In the genomic region with DNA sequence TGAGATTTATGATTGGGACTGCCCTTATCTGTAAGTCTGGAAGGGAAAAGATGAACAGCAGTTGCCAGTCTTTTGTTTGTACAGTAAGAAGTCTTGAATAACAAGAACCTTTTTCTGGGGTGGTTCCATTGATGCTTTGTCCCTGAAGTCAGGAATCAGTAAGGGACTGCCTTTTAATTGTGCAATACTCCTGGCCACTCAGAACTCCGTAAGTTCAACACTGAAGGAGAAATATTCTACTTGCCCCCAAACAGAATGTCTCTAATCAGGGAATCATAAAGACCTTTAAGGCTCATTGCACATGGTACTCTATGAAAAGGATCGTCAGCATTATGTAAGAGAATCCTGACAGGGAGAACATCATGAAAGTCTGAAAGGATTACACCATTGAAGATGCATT, we compare ENCODE assay signal across 16 cellular contexts.
DNase-seq lines count a peak whose midpoint lies in the region; ATAC-seq, FAIRE-seq and TF ChIP-seq lines count a peak whose summit lies in the region.
"Had no signal": no experiment of that assay in that cellular context is flagged by ENCODE, and none has a peak within 500 bp of the region (broad histone marks: within the 10 kb centered on the region; RNA-seq: fewer than 3 reads in every experiment).

No MANE protein-coding gene starts in this region.

- FAIRE-seq in HepG2 (lab: Jason Lieb, UNC), result no peak
- peak; percentile 43 for FAIRE-seq in bronchial epithelial cell (lab: Jason Lieb, UNC)

- no peak overlapping the region for H3K56ac ChIP-seq in mesendoderm (ENCODE audit: low read length)

- H3K9me3 ChIP-seq in HepG2 (ENCODE audit: low read length) (no peaks in the 10 kb centered on the region), right lobe of liver (no peaks in the 10 kb centered on the region)
- H3K9me3 ChIP-seq: BLaER1 had no signal

- no peak overlapping the region for H3K27ac Mint-ChIP-seq in activated T-helper 17 cell treated with anti-CD3 and anti-CD28 coated beads, Interleukin-2, amount 50 U/mL, for 72 hours
- H3K27ac Mint-ChIP-seq: CD4-positive, CD25-positive, alpha-beta regulatory T cell had no signal

- no peak overlapping the region for H2BK15ac ChIP-seq in mesendoderm (replicated peaks; ENCODE audit: low read depth)

- no peak overlapping the region for H2AK5ac ChIP-seq in mesendoderm (ENCODE audit: low read length)

- WGBS in HepG2 (ENCODE audit: low lambda C conversion rate), result 95% methylated on average over 2 of the region's 2 CpGs
- 100% methylated on average over 2 of the region's 2 CpGs for WGBS in right lobe of liver (ENCODE audit: insufficient coverage, low coverage, low lambda C conversion rate, missing lambda C conversion rate)
- no CpG with 5 or more reads among the region's 2 CpGs for WGBS in mesendoderm (ENCODE audit: extremely low coverage, insufficient coverage, low lambda C conversion rate)

- no peak overlapping the region for H3K23ac ChIP-seq in mesendoderm (ENCODE audit: low read length)

- no peak overlapping the region for H3K27ac ChIP-seq in HepG2 (ENCODE audit: extremely low read length, insufficient read depth, low read length)
- H3K27ac ChIP-seq in right lobe of liver, result no peak overlapping the region
- H3K27ac ChIP-seq in mesendoderm (ENCODE audit: low read depth, low read length), result no peak overlapping the region
- H3K27ac ChIP-seq: 22Rv1, BLaER1 had no signal

- no peak overlapping the region for H3K4me3 Mint-ChIP-seq in activated T-helper 17 cell treated with anti-CD3 and anti-CD28 coated beads, Interleukin-2, amount 50 U/mL, for 72 hours
- H3K4me3 Mint-ChIP-seq: CD4-positive, CD25-positive, alpha-beta regulatory T cell; IgD-negative memory B cell had no signal

- no peaks in the 10 kb centered on the region for H3K36me3 ChIP-seq in HepG2 (replicated peaks in 1 of 2; ENCODE audit: control insufficient read depth in 1 of 2, insufficient read depth in 2 of 2, low read length in 2 of 2)
- H3K36me3 ChIP-seq in right lobe of liver, result no peaks in the 10 kb centered on the region
- H3K36me3 ChIP-seq in bronchial epithelial cell (ENCODE audit: control insufficient read depth, insufficient read depth, low read length), result no peaks in the 10 kb centered on the region
- H3K36me3 ChIP-seq in mesendoderm (ENCODE audit: control insufficient read depth, insufficient read depth, low read length), result no peaks in the 10 kb centered on the region
- H3K36me3 ChIP-seq: BLaER1 had no signal

- ATAC-seq in HepG2 (no peak), right lobe of liver (no peak), GM19351 (IDR thresholded peaks at IDR 0.05; ENCODE audit: unreplicated experiment) (no peak)
- ATAC-seq in activated T-helper 17 cell treated with anti-CD3 and anti-CD28 coated beads, Interleukin-2, amount 50 U/mL, for 72 hours (replicated peaks), result no peak

- no peak for TF ChIP-seq RAD21 in HepG2 (CRISPR knock-in tag; IDR thresholded peaks at IDR 0.05)

- no peak for TF ChIP-seq CTCF in HepG2 (CRISPR knock-in tag; IDR thresholded peaks at IDR 0.05)
- TF ChIP-seq CTCF in right lobe of liver (IDR thresholded peaks at IDR 0.05), result no peak
- TF ChIP-seq CTCF in bronchial epithelial cell (IDR thresholded peaks at IDR 0.05; ENCODE audit: insufficient read depth, low read length, severe bottlenecking), result no peak

- H3K4ac ChIP-seq in mesendoderm (ENCODE audit: low read depth, low read length), result no peak overlapping the region

- DNase-seq in HepG2 (ENCODE audit: low spot score), result no peak
- no peak for DNase-seq in right lobe of liver
- no peak for DNase-seq in bronchial epithelial cell (ENCODE audit: low read depth)
- DNase-seq in mesendoderm, result no peak
- DNase-seq in AG20443 (ENCODE audit: low spot score), result no peak
- DNase-seq in SW480 (ENCODE audit: low spot score), result no peak
- DNase-seq: AML-193; CD4-positive, CD25-positive, alpha-beta regulatory T cell; DMS53; GF-D8; HCEC 1CT had no signal

- no peaks in the 10 kb centered on the region for H4K20me1 ChIP-seq in HepG2 (ENCODE audit: insufficient read depth, low read length)
- H4K20me1 ChIP-seq: BLaER1 had no signal

- no peak overlapping the region for H2BK5ac ChIP-seq in mesendoderm (ENCODE audit: low read length)

- H3K9me3 Mint-ChIP-seq in activated T-helper 17 cell treated with anti-CD3 and anti-CD28 coated beads, Interleukin-2, amount 50 U/mL, for 72 hours, result no peaks in the 10 kb centered on the region
- H3K9me3 Mint-ChIP-seq: IgD-negative memory B cell had no signal

- H3K18ac ChIP-seq in mesendoderm (ENCODE audit: low read length), result peak overlapping the region; percentile 60

- in situ Hi-C loops in HepG2 (cut with HindIII; ENCODE audit: extremely low pct_ligation_motif_present, low pct_unique_long_range_greater_than_20kb), result no loop called here

- TF ChIP-seq EP300 in HepG2 (IDR thresholded peaks at IDR 0.05; ENCODE audit: low read depth in 2 of 2, low read length in 2 of 2) (no peak), HepG2 (CRISPR knock-in tag; IDR thresholded peaks at IDR 0.05; ENCODE audit: borderline replicate concordance) (no peak)

- intact Hi-C loops in HepG2 (cut with micrococcal nuclease; ENCODE audit: unreplicated experiment) (no loop called here), right lobe of liver (cut with DNase I) (no loop called here)

- H3K79me1 ChIP-seq in mesendoderm (ENCODE audit: low read length), result no peaks in the 10 kb centered on the region

- H3K27me3 Mint-ChIP-seq in activated T-helper 17 cell treated with anti-CD3 and anti-CD28 coated beads, Interleukin-2, amount 50 U/mL, for 72 hours, result no peaks in the 10 kb centered on the region
- H3K27me3 Mint-ChIP-seq: CD4-positive, CD25-positive, alpha-beta regulatory T cell; IgD-negative memory B cell had no signal

- H3K4me1 Mint-ChIP-seq in activated T-helper 17 cell treated with anti-CD3 and anti-CD28 coated beads, Interleukin-2, amount 50 U/mL, for 72 hours, result peaks cover 5% of the 10 kb centered on the region

- no peak overlapping the region for H4K8ac ChIP-seq in mesendoderm (ENCODE audit: low read depth, low read length)

- H3K4me3 ChIP-seq in HepG2 (replicated peaks in 1 of 3; ENCODE audit: insufficient read depth in 1 of 3, low read depth in 2 of 3, low read length in 3 of 3), result no peak overlapping the region
- no peak overlapping the region for H3K4me3 ChIP-seq in right lobe of liver
- H3K4me3 ChIP-seq in bronchial epithelial cell (ENCODE audit: low read depth, low read length), result no peak overlapping the region
- H3K4me3 ChIP-seq in mesendoderm (ENCODE audit: low read length), result no peak overlapping the region
- H3K4me3 ChIP-seq: BLaER1 had no signal

- H3K27me3 ChIP-seq in HepG2 (ENCODE audit: control insufficient read depth in 1 of 2, insufficient read depth in 2 of 2, low read length in 2 of 2) (no peaks in the 10 kb centered on the region), right lobe of liver (no peaks in the 10 kb centered on the region), bronchial epithelial cell (ENCODE audit: control insufficient read depth, insufficient read depth, low read length) (no peaks in the 10 kb centered on the region), mesendoderm (ENCODE audit: insufficient read depth, low read length, poor library complexity) (no peaks in the 10 kb centered on the region)
- H3K27me3 ChIP-seq: BLaER1 had no signal

- H3K4me1 ChIP-seq in HepG2 (ENCODE audit: insufficient read depth, low read length) (no peaks in the 10 kb centered on the region), right lobe of liver (no peaks in the 10 kb centered on the region), mesendoderm (ENCODE audit: control insufficient read depth, low read depth, low read length) (no peaks in the 10 kb centered on the region)
- H3K4me1 ChIP-seq: BLaER1 had no signal

- H2AFZ ChIP-seq in HepG2 (ENCODE audit: low read length), result no peak overlapping the region

- POLR2A ChIA-PET in HepG2 (lab: Yijun Ruan, JAX), result no interaction called here

- no peak overlapping the region for H3K9ac ChIP-seq in HepG2 (ENCODE audit: insufficient read depth, low read depth, low read length)
- H3K9ac ChIP-seq in mesendoderm (ENCODE audit: low read length), result no peak overlapping the region
- H3K9ac ChIP-seq: BLaER1 had no signal

- no peak overlapping the region for H2BK120ac ChIP-seq in mesendoderm (ENCODE audit: low read depth, low read length)

- no peaks in the 10 kb centered on the region for H3K36me3 Mint-ChIP-seq in activated T-helper 17 cell treated with anti-CD3 and anti-CD28 coated beads, Interleukin-2, amount 50 U/mL, for 72 hours (ENCODE audit: low read depth)

- no peak overlapping the region for H4K5ac ChIP-seq in mesendoderm (ENCODE audit: low read length)

- TF ChIP-seq POLR2A in HepG2 (IDR thresholded peaks at IDR 0.05; ENCODE audit: insufficient read depth in 1 of 2, low read depth in 2 of 2, low read length in 2 of 2) (no peak), right lobe of liver (IDR thresholded peaks at IDR 0.05) (no peak)

- H3K79me2 ChIP-seq in HepG2 (ENCODE audit: insufficient read depth, low read length) (no peaks in the 10 kb centered on the region), mesendoderm (ENCODE audit: control insufficient read depth, insufficient read depth, low read length) (no peaks in the 10 kb centered on the region)

- CTCF ChIA-PET in HepG2 (lab: Yijun Ruan, JAX; ENCODE audit: low intra/inter-chr PET ratio, low total read pairs), result no interaction called here

- no TSS peak for BruUV-seq in HepG2 (replicated peaks; lab: Mats Ljungman, UMichigan)

- H3K4me2 ChIP-seq in HepG2 (ENCODE audit: low read depth, low read length) (no peak overlapping the region), mesendoderm (ENCODE audit: low read length) (no peak overlapping the region)
- H3K4me2 ChIP-seq: BLaER1 had no signal

TF ChIP-seq in HepG2, 621 proteins besides CTCF, POLR2A, EP300 and RAD21:
- TF ChIP-seq ZNF749 (CRISPR knock-in tag; IDR thresholded peaks at IDR 0.05; ENCODE audit: borderline replicate concordance) (no peak), CEBPB (IDR thresholded peaks at IDR 0.05; ENCODE audit: borderline replicate concordance, low read depth, low read length) (0 out of 2 replicates have a peak, but pooled peaks have one; percentile 17), ZNF619 (CRISPR knock-in tag; IDR thresholded peaks at IDR 0.05) (no peak), PAX8 (CRISPR knock-in tag; IDR thresholded peaks at IDR 0.05; ENCODE audit: borderline replicate concordance) (no peak)
